In the genomic region with DNA sequence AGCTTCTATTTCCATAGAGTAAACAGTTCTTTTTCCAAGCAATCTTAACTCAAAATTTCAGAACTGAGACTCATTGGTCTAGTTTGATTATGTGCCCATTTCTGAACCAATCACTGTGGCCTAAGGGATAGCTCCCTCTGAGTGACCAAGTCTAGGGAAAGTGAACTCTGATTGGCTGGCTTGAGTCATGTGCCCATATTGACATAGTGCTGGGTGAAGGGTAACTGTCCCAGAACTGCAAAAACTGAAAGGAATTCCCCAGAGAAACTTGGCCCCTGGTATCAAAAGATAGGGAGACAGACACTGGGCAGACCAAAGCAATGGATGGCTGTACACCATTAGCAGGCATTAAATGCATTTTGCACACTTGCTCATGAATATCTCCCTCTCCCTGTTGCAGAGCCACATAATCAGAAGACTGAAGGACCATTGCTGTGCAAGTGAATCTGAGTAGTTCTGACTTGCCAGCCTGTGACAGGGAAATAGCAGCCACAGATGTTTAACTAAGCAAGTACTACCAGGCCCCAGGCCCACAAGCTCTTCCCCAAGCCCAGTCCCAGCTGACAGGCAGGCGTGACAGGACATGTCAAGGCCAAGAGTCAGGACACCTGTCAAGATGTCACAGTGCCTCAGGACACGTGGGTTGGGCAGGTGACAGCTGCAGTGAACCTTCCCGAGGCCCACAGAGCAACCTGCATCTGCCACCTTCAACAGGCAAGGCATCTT, we compare ENCODE assay signal across 16 cellular contexts.
DNase-seq lines count a peak whose midpoint lies in the region; ATAC-seq and TF ChIP-seq lines count a peak whose summit lies in the region.
"Had no signal": no experiment of that assay in that cellular context is flagged by ENCODE, and none has a peak within 500 bp of the region (broad histone marks: within the 10 kb centered on the region; RNA-seq: fewer than 3 reads in every experiment).

No MANE protein-coding gene starts in this region.

- H3K27me3 ChIP-seq in breast epithelium: no peaks in the 10 kb centered on the region
- H3K27me3 ChIP-seq in smooth muscle cell (ENCODE audit: low read depth): no peaks in the 10 kb centered on the region
- H3K27me3 ChIP-seq in MG63: no peaks in the 10 kb centered on the region
- H3K27me3 ChIP-seq: thyroid gland had no signal

- no peak for TF ChIP-seq CTCF in MCF 10A (IDR thresholded peaks at IDR 0.05; ENCODE audit: unreplicated experiment)
- no peak for TF ChIP-seq CTCF in breast epithelium (IDR thresholded peaks at IDR 0.05)
- TF ChIP-seq CTCF in smooth muscle cell (IDR thresholded peaks at IDR 0.05; ENCODE audit: borderline replicate concordance, insufficient read depth, poor library complexity, severe bottlenecking): no peak

- POLR2A ChIA-PET in MCF 10A (lab: Yijun Ruan, JAX): interaction anchor here (1.3 to 1.7 kb wide), 2 partner anchors 9 to 11 kb away, joined by 3 to 4 read pairs; no protein-coding TSS in a partner anchor

- H3K36me3 ChIP-seq in breast epithelium (no peaks in the 10 kb centered on the region), smooth muscle cell (ENCODE audit: low read depth) (no peaks in the 10 kb centered on the region), MG63 (no peaks in the 10 kb centered on the region)
- H3K36me3 ChIP-seq: thyroid gland had no signal

- DNase-seq in MCF 10A (ENCODE audit: unreplicated experiment): peak; percentile 9
- no peak for DNase-seq in breast epithelium (ENCODE audit: low spot score in 2 of 2)
- peak; percentile 79 for DNase-seq in RPMI8226
- DNase-seq in smooth muscle cell (lab: John Stamatoyannopoulos, UW; ENCODE audit: unreplicated experiment): no peak
- no peak for DNase-seq in activated effector memory CD4-positive, alpha-beta T cell treated with Interleukin-2 at 50 U/mL for 16 hours
- DNase-seq in iPS-NIHi11 (ENCODE audit: low spot score): no peak
- DNase-seq in MG63: no peak
- DNase-seq: activated CD4-positive, alpha-beta T cell treated with anti-CD3 and anti-CD28 coated beads, Interleukin-2, amount 50 U/mL, for 1 hour; activated T-cell treated with anti-CD3 and anti-CD28 coated beads, Interleukin-2, amount 50 U/mL, for 48 hours; Caco-2; hypothalamus; NCI-H446; psoas muscle; thyroid gland had no signal

- H3K27me3 Mint-ChIP-seq in MCF 10A (ENCODE audit: insufficient read depth, unreplicated experiment): no peaks in the 10 kb centered on the region

- H3K9me3 Mint-ChIP-seq in MCF 10A (ENCODE audit: unreplicated experiment): no peaks in the 10 kb centered on the region

- H3F3A ChIP-seq in smooth muscle cell (ENCODE audit: low read depth): no peaks in the 10 kb centered on the region

- H3K4me1 ChIP-seq in breast epithelium (no peaks in the 10 kb centered on the region), smooth muscle cell (ENCODE audit: low read depth) (no peaks in the 10 kb centered on the region)
- H3K4me1 ChIP-seq: Caco-2, psoas muscle, thyroid gland had no signal

- BruUV-seq in MCF 10A (replicated peaks; lab: Mats Ljungman, UMichigan): no TSS peak

- no peak overlapping the region for H3K4me2 ChIP-seq in smooth muscle cell

- peaks cover 10% of the 10 kb centered on the region for H3K4me1 Mint-ChIP-seq in MCF 10A (ENCODE audit: insufficient read depth, unreplicated experiment)

- no peak overlapping the region for H3K27ac ChIP-seq in breast epithelium
- H3K27ac ChIP-seq in smooth muscle cell (ENCODE audit: low read depth): no peak overlapping the region
- H3K27ac ChIP-seq: psoas muscle, thyroid gland had no signal

- no peaks in the 10 kb centered on the region for H3K36me3 Mint-ChIP-seq in MCF 10A (ENCODE audit: insufficient read depth, unreplicated experiment)

- H3K9me3 ChIP-seq in breast epithelium: no peaks in the 10 kb centered on the region
- H3K9me3 ChIP-seq in smooth muscle cell (replicated peaks; ENCODE audit: low read depth): no peaks in the 10 kb centered on the region
- no peaks in the 10 kb centered on the region for H3K9me3 ChIP-seq in MG63
- H3K9me3 ChIP-seq: Caco-2, psoas muscle, thyroid gland had no signal

- CTCF ChIA-PET in MCF 10A (lab: Yijun Ruan, JAX): interaction anchor here (0.6 kb wide), 1 partner anchor 408 kb away, joined by 3 read pairs; no protein-coding TSS in a partner anchor

- intact Hi-C loops in MCF 10A (cut with micrococcal nuclease) (no loop called here), breast epithelium (cut with DNase I; ENCODE audit: low total_unique reads) (no loop called here)

- no peak overlapping the region for H2AFZ ChIP-seq in smooth muscle cell (ENCODE audit: low read depth)

- WGBS in smooth muscle cell (ENCODE audit: low lambda C conversion rate): 75% methylated on average over 3 of the region's 3 CpGs

- no peak overlapping the region for H3K4me3 Mint-ChIP-seq in MCF 10A (ENCODE audit: unreplicated experiment)

- H3K9ac ChIP-seq in smooth muscle cell (ENCODE audit: low read depth): no peak overlapping the region

- H3K4me3 ChIP-seq in breast epithelium (no peak overlapping the region), smooth muscle cell (no peak overlapping the region), MG63 (no peak overlapping the region)
- H3K4me3 ChIP-seq: psoas muscle, thyroid gland had no signal

- H3K27ac Mint-ChIP-seq in MCF 10A (ENCODE audit: low read depth, unreplicated experiment): no peak overlapping the region

- no peaks in the 10 kb centered on the region for H3K79me2 ChIP-seq in smooth muscle cell (ENCODE audit: low read depth)

- no peaks in the 10 kb centered on the region for H4K20me1 ChIP-seq in smooth muscle cell (ENCODE audit: low read depth)

- TF ChIP-seq POLR2A in breast epithelium (IDR thresholded peaks at IDR 0.05): no peak

- peak; percentile 36 for ATAC-seq in HG02870 (IDR thresholded peaks at IDR 0.05; ENCODE audit: unreplicated experiment)
- ATAC-seq: left lobe of liver, psoas muscle had no signal

Comparison
In these comparisons a context has a peak if more than half of its experiments do, and no peak if none do; other contexts are left out.
1. DNase-seq: peak in MCF 10A (single experiment) and RPMI8226 (single experiment); none in breast epithelium (0 of 2), smooth muscle cell (single experiment), activated effector memory CD4-positive, alpha-beta T cell treated with Interleukin-2 at 50 U/mL for 16 hours (single experiment), iPS-NIHi11 (single experiment) and MG63 (single experiment).